1 cellular context compared by ENCODE assay signal in genomic region chr19:45828945-45829344, GRCh38.
TF ChIP-seq lines count a peak whose summit lies in the region.

No MANE protein-coding gene starts in this region.

TF ChIP-seq in GM12878, 131 proteins besides CTCF, POLR2A, EP300 and RAD21:
- TF ChIP-seq ELK1 (IDR thresholded peaks at IDR 0.05; ENCODE audit: low read depth, low read length), result no peak
- no peak for TF ChIP-seq RBBP5 (conservative IDR thresholded peaks at IDR 0.05)
- no peak for TF ChIP-seq BACH1 (IDR thresholded peaks at IDR 0.05; ENCODE audit: borderline replicate concordance)
- TF ChIP-seq ZBTB40 (IDR thresholded peaks at IDR 0.05; ENCODE audit: borderline replicate concordance), result no peak
- TF ChIP-seq CHD1 (IDR thresholded peaks at IDR 0.05; ENCODE audit: low read depth, low read length), result no peak
- no peak for TF ChIP-seq IRF5 (IDR thresholded peaks at IDR 0.05; ENCODE audit: borderline replicate concordance)
- TF ChIP-seq ZNF217 (IDR thresholded peaks at IDR 0.05), result no peak
- no peak for TF ChIP-seq REST (IDR thresholded peaks at IDR 0.05; ENCODE audit: low read depth, low read length)
- TF ChIP-seq IRF4 (IDR thresholded peaks at IDR 0.05; ENCODE audit: low read depth, low read length), result no peak
- no peak for TF ChIP-seq SREBF1 (IDR thresholded peaks at IDR 0.05; ENCODE audit: low read length)
- TF ChIP-seq NFYA (IDR thresholded peaks at IDR 0.05; ENCODE audit: borderline replicate concordance, low read depth, low read length), result no peak
- no peak for TF ChIP-seq FOXK2 (IDR thresholded peaks at IDR 0.05)
- TF ChIP-seq CHD2 (IDR thresholded peaks at IDR 0.05; ENCODE audit: borderline replicate concordance, low read depth, low read length), result no peak
- TF ChIP-seq MTA3 (IDR thresholded peaks at IDR 0.05; ENCODE audit: borderline replicate concordance, low read length), result no peak
- TF ChIP-seq TCF12 (IDR thresholded peaks at IDR 0.05; ENCODE audit: low read depth, low read length), result no peak
- TF ChIP-seq CEBPZ (IDR thresholded peaks at IDR 0.05; ENCODE audit: low read depth, low read length), result no peak
- TF ChIP-seq ZNF24 (IDR thresholded peaks at IDR 0.05), result no peak
- TF ChIP-seq GABPA (IDR thresholded peaks at IDR 0.05; ENCODE audit: low read depth), result no peak
- no peak for TF ChIP-seq MTA2 (IDR thresholded peaks at IDR 0.05; ENCODE audit: low read depth)
